In the genomic region with DNA sequence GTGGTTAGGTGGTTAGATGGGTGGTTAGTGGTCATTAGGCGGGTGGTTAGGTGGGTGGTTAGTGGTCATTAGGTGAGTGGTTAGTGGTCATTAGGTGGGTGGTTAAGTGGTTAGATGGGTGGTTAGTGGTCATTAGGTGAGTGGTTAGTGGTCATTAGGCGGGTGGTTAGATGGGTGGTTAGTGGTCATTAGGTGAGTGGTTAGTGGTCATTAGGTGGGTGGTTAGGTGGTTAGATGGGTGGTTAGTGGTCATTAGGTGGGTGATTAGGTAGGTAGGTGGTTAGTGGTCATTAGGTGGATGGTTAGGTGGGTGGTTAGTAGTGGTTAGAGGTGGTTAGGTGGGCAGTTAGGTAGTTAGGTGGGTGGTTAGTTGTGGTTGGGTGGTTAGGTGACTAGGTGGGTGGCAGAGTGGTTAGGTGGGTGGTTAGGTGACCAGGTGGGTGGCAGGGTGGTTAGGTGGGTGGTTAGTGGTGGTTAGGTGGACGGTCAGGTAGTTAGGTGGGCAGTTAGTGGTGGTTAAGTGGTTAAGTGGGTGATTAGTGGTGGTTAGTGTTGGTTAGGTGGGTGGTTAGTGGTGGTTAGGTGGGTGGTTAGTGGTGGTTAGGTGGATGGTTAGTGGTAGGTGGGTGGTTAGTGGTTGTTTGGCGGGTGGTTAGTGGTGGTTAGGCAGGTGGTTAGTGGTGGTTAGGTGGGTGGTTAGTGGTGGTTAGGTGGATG, we compare ENCODE assay signal across 1 cellular context.
A peak's percentile ranks its signal among the peaks of the same experiment; 100 is the strongest.
TF ChIP-seq lines count a peak whose summit lies in the region.

No MANE protein-coding gene starts in this region.

TF ChIP-seq in K562, 482 proteins besides CTCF, POLR2A, EP300 and RAD21 (continued from another document):
- TF ChIP-seq ZNF347 (CRISPR knock-in tag; IDR thresholded peaks at IDR 0.05; ENCODE audit: low read depth) = no peak
- peak; percentile 42 to 75; a peak in 3 of 4 replicates for TF ChIP-seq TRIM24 (IDR thresholded peaks at IDR 0.05)
- TF ChIP-seq CBFB (CRISPR knock-in tag; IDR thresholded peaks at IDR 0.05) = no peak
- no peak for TF ChIP-seq TAF7 (tag; IDR thresholded peaks at IDR 0.05)
- no peak for TF ChIP-seq BDP1 (IDR thresholded peaks at IDR 0.05; ENCODE audit: insufficient read depth, insufficient read length)
- no peak for TF ChIP-seq ZFP1 (CRISPR knock-in tag; IDR thresholded peaks at IDR 0.05)
- TF ChIP-seq EGR1 (conservative IDR thresholded peaks at IDR 0.05) = 0 out of 2 replicates have a peak, but pooled peaks have one; percentile 9
- TF ChIP-seq SRSF7 (optimal IDR thresholded peaks at IDR 0.05; ENCODE audit: low read depth, low read length) = no peak
- TF ChIP-seq, protein P1, sequence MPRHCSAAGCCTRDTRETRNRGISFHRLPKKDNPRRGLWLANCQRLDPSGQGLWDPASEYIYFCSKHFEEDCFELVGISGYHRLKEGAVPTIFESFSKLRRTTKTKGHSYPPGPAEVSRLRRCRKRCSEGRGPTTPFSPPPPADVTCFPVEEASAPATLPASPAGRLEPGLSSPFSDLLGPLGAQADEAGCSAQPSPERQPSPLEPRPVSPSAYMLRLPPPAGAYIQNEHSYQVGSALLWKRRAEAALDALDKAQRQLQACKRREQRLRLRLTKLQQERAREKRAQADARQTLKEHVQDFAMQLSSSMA (CRISPR knock-in tag; IDR thresholded peaks at IDR 0.05) = no peak
- TF ChIP-seq FOXP1 (CRISPR knock-in tag; IDR thresholded peaks at IDR 0.05) = peak; percentile 16; the same call in 1 of the 2 replicates
- no peak for TF ChIP-seq HEY1 (CRISPR knock-in tag; IDR thresholded peaks at IDR 0.05; ENCODE audit: borderline replicate concordance)
- TF ChIP-seq, protein P2, sequence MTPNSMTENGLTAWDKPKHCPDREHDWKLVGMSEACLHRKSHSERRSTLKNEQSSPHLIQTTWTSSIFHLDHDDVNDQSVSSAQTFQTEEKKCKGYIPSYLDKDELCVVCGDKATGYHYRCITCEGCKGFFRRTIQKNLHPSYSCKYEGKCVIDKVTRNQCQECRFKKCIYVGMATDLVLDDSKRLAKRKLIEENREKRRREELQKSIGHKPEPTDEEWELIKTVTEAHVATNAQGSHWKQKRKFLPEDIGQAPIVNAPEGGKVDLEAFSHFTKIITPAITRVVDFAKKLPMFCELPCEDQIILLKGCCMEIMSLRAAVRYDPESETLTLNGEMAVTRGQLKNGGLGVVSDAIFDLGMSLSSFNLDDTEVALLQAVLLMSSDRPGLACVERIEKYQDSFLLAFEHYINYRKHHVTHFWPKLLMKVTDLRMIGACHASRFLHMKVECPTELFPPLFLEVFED (CRISPR knock-in tag; conservative IDR thresholded peaks at IDR 0.05) = 0 out of 2 replicates have a peak, but pooled peaks have one; percentile 6
- TF ChIP-seq, protein P3, sequence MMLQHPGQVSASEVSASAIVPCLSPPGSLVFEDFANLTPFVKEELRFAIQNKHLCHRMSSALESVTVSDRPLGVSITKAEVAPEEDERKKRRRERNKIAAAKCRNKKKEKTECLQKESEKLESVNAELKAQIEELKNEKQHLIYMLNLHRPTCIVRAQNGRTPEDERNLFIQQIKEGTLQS (IDR thresholded peaks at IDR 0.05) = no peak
- TF ChIP-seq, protein P3 (CRISPR knock-in tag; conservative IDR thresholded peaks at IDR 0.05) = no peak
- TF ChIP-seq TAL1 (IDR thresholded peaks at IDR 0.05) = no peak; the same call in 1 of the 2 replicates
- TF ChIP-seq CTBP1 (IDR thresholded peaks at IDR 0.05; ENCODE audit: borderline replicate concordance) = no peak
- TF ChIP-seq, protein P4, sequence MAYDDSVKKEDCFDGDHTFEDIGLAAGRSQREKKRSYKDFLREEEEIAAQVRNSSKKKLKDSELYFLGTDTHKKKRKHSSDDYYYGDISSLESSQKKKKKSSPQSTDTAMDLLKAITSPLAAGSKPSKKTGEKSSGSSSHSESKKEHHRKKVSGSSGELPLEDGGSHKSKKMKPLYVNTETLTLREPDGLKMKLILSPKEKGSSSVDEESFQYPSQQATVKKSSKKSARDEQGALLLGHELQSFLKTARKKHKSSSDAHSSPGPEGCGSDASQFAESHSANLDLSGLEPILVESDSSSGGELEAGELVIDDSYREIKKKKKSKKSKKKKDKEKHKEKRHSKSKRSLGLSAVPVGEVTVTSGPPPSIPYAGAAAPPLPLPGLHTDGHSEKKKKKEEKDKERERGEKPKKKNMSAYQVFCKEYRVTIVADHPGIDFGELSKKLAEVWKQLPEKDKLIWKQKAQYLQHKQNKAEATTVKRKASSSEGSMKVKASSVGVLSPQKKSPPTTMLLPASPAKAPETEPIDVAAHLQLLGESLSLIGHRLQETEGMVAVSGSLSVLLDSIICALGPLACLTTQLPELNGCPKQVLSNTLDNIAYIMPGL (CRISPR knock-in tag; IDR thresholded peaks at IDR 0.05) = no peak
- no peak for TF ChIP-seq ASH1L (IDR thresholded peaks at IDR 0.05; ENCODE audit: borderline replicate concordance, low read depth, partially characterized antibody)
- peak; percentile 99 for TF ChIP-seq BRCA1 (IDR thresholded peaks at IDR 0.05)
- TF ChIP-seq BRCA1 (CRISPR knock-in tag; IDR thresholded peaks at IDR 0.05) = no peak
- TF ChIP-seq, protein P5, sequence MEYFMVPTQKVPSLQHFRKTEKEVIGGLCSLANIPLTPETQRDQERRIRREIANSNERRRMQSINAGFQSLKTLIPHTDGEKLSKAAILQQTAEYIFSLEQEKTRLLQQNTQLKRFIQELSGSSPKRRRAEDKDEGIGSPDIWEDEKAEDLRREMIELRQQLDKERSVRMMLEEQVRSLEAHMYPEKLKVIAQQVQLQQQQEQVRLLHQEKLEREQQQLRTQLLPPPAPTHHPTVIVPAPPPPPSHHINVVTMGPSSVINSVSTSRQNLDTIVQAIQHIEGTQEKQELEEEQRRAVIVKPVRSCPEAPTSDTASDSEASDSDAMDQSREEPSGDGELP (CRISPR knock-in tag; IDR thresholded peaks at IDR 0.05; ENCODE audit: borderline replicate concordance) = no peak
- no peak for TF ChIP-seq SMAD4 (CRISPR knock-in tag; conservative IDR thresholded peaks at IDR 0.05)
- peak; percentile 30; the same call in 1 of the 2 replicates for TF ChIP-seq CC2D1A (IDR thresholded peaks at IDR 0.05)
- no peak for TF ChIP-seq SMAD1 (IDR thresholded peaks at IDR 0.05; ENCODE audit: low read depth, low read length, partially characterized antibody)
- TF ChIP-seq ZNF239 (CRISPR knock-in tag; IDR thresholded peaks at IDR 0.05) = no peak
- no peak for TF ChIP-seq PCBP1 (IDR thresholded peaks at IDR 0.05; ENCODE audit: low read depth, low read length, poor library complexity, severe bottlenecking)
- no peak for TF ChIP-seq E2F3 (CRISPR knock-in tag; IDR thresholded peaks at IDR 0.05)
